Comparison of ENCODE assay signal across 10 cellular contexts in genomic region chr4:40058854-40059253, GRCh38. TPM values are rescaled to one million over a fixed set of nuclear protein-coding genes. Genes with fewer than 3 reads are reported as not detected.
DNase-seq lines count a peak whose midpoint lies in the region; ATAC-seq and TF ChIP-seq lines count a peak whose summit lies in the region.
"Had no signal": no experiment of that assay in that cellular context is flagged by ENCODE, and none has a peak within 500 bp of the region (broad histone marks: within the 10 kb centered on the region; RNA-seq: fewer than 3 reads in every experiment).

No MANE protein-coding gene starts in this region.

- H3K9me2 ChIP-seq in OCI-LY7 (ENCODE audit: insufficient read depth, low read length), result no peaks in the 10 kb centered on the region

- peaks cover 20% of the 10 kb centered on the region for H3K79me2 ChIP-seq in OCI-LY7 (ENCODE audit: insufficient read depth, low read depth, low read length)

- H3K9me3 ChIP-seq in OCI-LY7 (ENCODE audit: low read length) (no peaks in the 10 kb centered on the region), heart right ventricle (no peaks in the 10 kb centered on the region)

- H3K9me3 Mint-ChIP-seq in activated CD4-positive, alpha-beta T cell treated with anti-CD3 and anti-CD28 coated beads, Interleukin-2, amount 10 ng/mL, durations not matched to agents 24 days and 14 days, result no peaks in the 10 kb centered on the region
- no peaks in the 10 kb centered on the region for H3K9me3 Mint-ChIP-seq in osteocyte (ENCODE audit: unreplicated experiment)

- intact Hi-C loops in activated CD4-positive, alpha-beta T cell treated with anti-CD3 and anti-CD28 coated beads, Interleukin-2, amount 10 ng/mL, durations not matched to agents 24 days and 14 days (cut with micrococcal nuclease), result loop anchor here (5.0 to 10.0 kb wide), 6 partner anchors 63 to 707 kb away; partner anchors contain the start of genes SMIM14 and UGDH
- intact Hi-C loops in OCI-LY7 (cut with micrococcal nuclease; ENCODE audit: unreplicated experiment), result loop anchor here (5.0 to 10.0 kb wide), 4 partner anchors 93 to 663 kb away; partner anchors contain the start of gene UBE2K
- intact Hi-C loops in heart right ventricle (cut with DNase I), result loop anchor here in 9 of 10 donors (5.0 to 10.0 kb wide), 7 partner anchors 82 to 594 kb away; partner anchors contain the start of genes UBE2K (in 3 of the 9), SMIM14 (in 2 of the 9) and PDS5A (in 1 of the 9)

- CTCF ChIA-PET in OCI-LY7 (lab: Charles Lee; ENCODE audit: unreplicated experiment), result no interaction called here

- H3K27me3 ChIP-seq in heart right ventricle, result no peaks in the 10 kb centered on the region

- in situ Hi-C loops in GM13976 (cut with MboI; ENCODE audit: low sequenced_read_pairs, unreplicated experiment), result no loop called here

- H3K4me3 Mint-ChIP-seq in activated CD4-positive, alpha-beta T cell treated with anti-CD3 and anti-CD28 coated beads, Interleukin-2, amount 10 ng/mL, durations not matched to agents 24 days and 14 days, result peak overlapping the region; percentile 70
- H3K4me3 Mint-ChIP-seq in osteocyte (ENCODE audit: unreplicated experiment), result peak overlapping the region; percentile 19

- POLR2A ChIA-PET in OCI-LY7 (lab: Charles Lee), result interaction anchor here (0.6 to 1.6 kb wide), 7 partner anchors 10 to 918 kb away, joined by 3 to 6 read pairs (median 4); no protein-coding TSS in a partner anchor

- peaks cover 3% of the 10 kb centered on the region for H3K27me3 Mint-ChIP-seq in activated CD4-positive, alpha-beta T cell treated with anti-CD3 and anti-CD28 coated beads, Interleukin-2, amount 10 ng/mL, durations not matched to agents 24 days and 14 days
- no peaks in the 10 kb centered on the region for H3K27me3 Mint-ChIP-seq in osteocyte (ENCODE audit: unreplicated experiment)

- no peak overlapping the region for H2AFZ ChIP-seq in OCI-LY7 (ENCODE audit: low read length)

- H3K27ac ChIP-seq in OCI-LY7 (ENCODE audit: low read depth, low read length, poor library complexity, severe bottlenecking) (no peak overlapping the region), heart right ventricle (no peak overlapping the region)

- H3K36me3 Mint-ChIP-seq in activated CD4-positive, alpha-beta T cell treated with anti-CD3 and anti-CD28 coated beads, Interleukin-2, amount 10 ng/mL, durations not matched to agents 24 days and 14 days (ENCODE audit: low read depth), result peaks cover 18% of the 10 kb centered on the region
- H3K36me3 Mint-ChIP-seq in osteocyte (ENCODE audit: unreplicated experiment), result peaks cover 6% of the 10 kb centered on the region

- no peak for DNase-seq in activated CD4-positive, alpha-beta T cell treated with anti-CD3 and anti-CD28 coated beads, Interleukin-2, amount 10 ng/mL, durations not matched to agents 24 days and 14 days
- no peak for DNase-seq in activated CD4-positive, alpha-beta T cell treated with anti-CD3 and anti-CD28 coated beads, Interleukin-2, amount 50 U/mL, for 48 hours
- no peak for DNase-seq in OCI-LY7 (ENCODE audit: low spot score)
- DNase-seq in epithelial cell of proximal tubule (ENCODE audit: low read depth), result no peak
- peak; percentile 73 for DNase-seq in osteocyte (ENCODE audit: extremely low spot score, unreplicated experiment)
- no peak for DNase-seq in NCI-H1105 treated with DMSO at 0.1 percent for 48 hours (lab: John Stamatoyannopoulos, UW)
- DNase-seq in heart right ventricle, result no peak
- DNase-seq in GM13976 (ENCODE audit: low spot score), result no peak
- DNase-seq: activated gamma-delta T cell, AML-193 had no signal

- peak overlapping the region; percentile 79 for H3K4me3 ChIP-seq in OCI-LY7 (ENCODE audit: low read depth, low read length, poor library complexity, severe bottlenecking)
- peak overlapping the region; percentile 65 for H3K4me3 ChIP-seq in epithelial cell of proximal tubule (ENCODE audit: low read depth, low read length)
- peak overlapping the region in 3 of 10 donors; percentile 81 to 97 (median 94) for H3K4me3 ChIP-seq in heart right ventricle

- peaks cover 28% of the 10 kb centered on the region for H3K4me1 Mint-ChIP-seq in activated CD4-positive, alpha-beta T cell treated with anti-CD3 and anti-CD28 coated beads, Interleukin-2, amount 10 ng/mL, durations not matched to agents 24 days and 14 days
- H3K4me1 Mint-ChIP-seq in osteocyte (ENCODE audit: unreplicated experiment), result peaks cover 24% of the 10 kb centered on the region

- H3K36me3 ChIP-seq in OCI-LY7 (ENCODE audit: insufficient read depth, low read length) (peaks cover 1% of the 10 kb centered on the region; the same call in 1 of the 2 replicates), heart right ventricle (no peaks in the 10 kb centered on the region)

- WGBS in heart right ventricle, 2 donors, result 58 to 66% methylated on average over 14 of the region's 14 CpGs

- no TSS peak for BruUV-seq in OCI-LY7 (replicated peaks; lab: Mats Ljungman, UMichigan)

- no peaks in the 10 kb centered on the region for H4K20me1 ChIP-seq in OCI-LY7 (ENCODE audit: insufficient read depth, low read length)

- peak overlapping the region; percentile 87 for H3K4me2 ChIP-seq in OCI-LY7 (ENCODE audit: low read length)

- no peak for ATAC-seq in heart right ventricle

- TF ChIP-seq CTCF in OCI-LY7 (conservative IDR thresholded peaks at IDR 0.05; ENCODE audit: low read length) (no peak), epithelial cell of proximal tubule (conservative IDR thresholded peaks at IDR 0.05; ENCODE audit: low read depth, low read length) (no peak), osteocyte (IDR thresholded peaks at IDR 0.05) (no peak), heart right ventricle (IDR thresholded peaks at IDR 0.05) (no peak), GM13976 (IDR thresholded peaks at IDR 0.05; ENCODE audit: borderline replicate concordance, control extremely low read depth, extremely low read depth, insufficient read depth, missing control alignments) (no peak)

- peak overlapping the region; percentile 65 for H3K27ac Mint-ChIP-seq in activated CD4-positive, alpha-beta T cell treated with anti-CD3 and anti-CD28 coated beads, Interleukin-2, amount 10 ng/mL, durations not matched to agents 24 days and 14 days
- H3K27ac Mint-ChIP-seq in osteocyte (ENCODE audit: unreplicated experiment), result no peak overlapping the region

- H3K4me1 ChIP-seq in OCI-LY7 (ENCODE audit: insufficient read depth, low read length, poor library complexity, severe bottlenecking) (peaks cover 38% of the 10 kb centered on the region), heart right ventricle (peaks cover 0 to 27% (median 15%) of the 10 kb centered on the region in 9 donors)

RNA-seq across cellular contexts. Expression of gene N4BP2, which starts 2.2 kb away (rescaled TPM):
- total RNA-seq in activated CD4-positive, alpha-beta T cell treated with anti-CD3 and anti-CD28 coated beads, Interleukin-2, amount 10 ng/mL, durations not matched to agents 24 days and 14 days, result 24.5 and 24.7 TPM in 2 replicates
- 11.4 and 12.5 TPM in 2 replicates for total RNA-seq in OCI-LY7 (2014; rRNA removed; shearing (Covaris generic))
- total RNA-seq in OCI-LY7 (2022) (17.8 and 21.5 TPM in 2 replicates), epithelial cell of proximal tubule (5.1 and 5.8 TPM in 2 replicates), osteocyte (14.9 and 16.4 TPM in 2 replicates), heart right ventricle (1 to 10 TPM; 3.0 to 6.9 (median 5.4) TPM)
- 1 to 10 TPM in 1 of 2 donors, under 1 TPM in 1; 0.65 to 1.0 TPM for polyA plus RNA-seq in heart right ventricle
